Comparison of ENCODE assay signal across 1 cellular context in the genomic region with DNA sequence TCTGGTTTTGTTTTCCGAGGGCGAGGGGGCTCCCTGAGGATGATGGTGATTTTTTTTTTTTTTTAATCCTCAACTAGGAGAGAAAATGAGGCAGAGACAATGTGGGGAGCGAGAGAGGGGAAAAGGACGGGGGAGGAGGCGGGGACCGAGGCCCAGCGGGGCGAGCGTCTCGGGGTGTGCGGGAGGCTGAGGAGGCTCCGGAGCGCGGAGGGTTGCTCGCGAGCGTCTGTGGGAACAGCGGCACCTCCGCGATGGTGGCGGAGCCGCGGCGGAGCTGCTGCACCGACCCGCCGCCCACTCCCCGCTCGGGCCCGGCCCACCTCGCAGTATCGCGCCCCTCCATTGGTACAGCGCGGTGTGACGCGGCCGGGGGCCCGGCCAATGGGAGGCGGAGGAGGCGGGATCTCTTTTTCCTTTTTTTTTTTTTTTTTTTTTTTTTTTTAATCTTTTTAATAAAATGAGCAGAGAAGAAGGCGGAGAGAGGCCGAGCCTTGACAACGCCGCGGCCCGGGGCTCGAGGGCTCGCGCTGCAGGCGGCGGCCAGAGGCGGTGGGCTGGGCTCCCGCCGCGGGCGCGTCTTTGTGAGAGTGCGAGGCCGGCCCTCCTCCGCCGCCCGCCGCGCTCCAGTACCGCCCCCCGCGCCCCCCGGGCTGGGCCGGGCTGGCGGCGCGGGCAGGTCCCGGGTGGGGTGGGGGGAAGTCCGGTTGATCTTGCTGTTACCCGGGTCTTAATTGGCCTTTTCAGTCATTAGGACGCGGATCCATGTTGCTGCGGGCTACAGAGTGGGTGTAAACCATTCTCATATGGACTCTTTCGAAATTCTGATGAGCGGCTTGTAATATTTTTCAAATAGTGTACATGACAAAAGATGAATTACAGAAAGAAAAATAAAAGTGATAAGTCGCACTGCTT.
TF ChIP-seq lines count a peak whose summit lies in the region.

A gene (minus strand): TSS at position 228 of the 912 bp plus-strand sequence.

TF ChIP-seq in HepG2, 621 proteins besides CTCF, POLR2A, EP300 and RAD21 (continued from another document and continues in another):
- TF ChIP-seq, protein P1, sequence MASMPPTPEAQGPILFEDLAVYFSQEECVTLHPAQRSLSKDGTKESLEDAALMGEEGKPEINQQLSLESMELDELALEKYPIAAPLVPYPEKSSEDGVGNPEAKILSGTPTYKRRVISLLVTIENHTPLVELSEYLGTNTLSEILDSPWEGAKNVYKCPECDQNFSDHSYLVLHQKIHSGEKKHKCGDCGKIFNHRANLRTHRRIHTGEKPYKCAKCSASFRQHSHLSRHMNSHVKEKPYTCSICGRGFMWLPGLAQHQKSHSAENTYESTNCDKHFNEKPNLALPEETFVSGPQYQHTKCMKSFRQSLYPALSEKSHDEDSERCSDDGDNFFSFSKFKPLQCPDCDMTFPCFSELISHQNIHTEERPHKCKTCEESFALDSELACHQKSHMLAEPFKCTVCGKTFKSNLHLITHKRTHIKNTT (CRISPR knock-in tag; IDR thresholded peaks at IDR 0.05): no peak
- no peak for TF ChIP-seq ETV6 (CRISPR knock-in tag; conservative IDR thresholded peaks at IDR 0.05)
- peak; percentile 75; the same call in 1 of the 2 replicates for TF ChIP-seq SALL2 (CRISPR knock-in tag; IDR thresholded peaks at IDR 0.05)
- TF ChIP-seq, protein P2, sequence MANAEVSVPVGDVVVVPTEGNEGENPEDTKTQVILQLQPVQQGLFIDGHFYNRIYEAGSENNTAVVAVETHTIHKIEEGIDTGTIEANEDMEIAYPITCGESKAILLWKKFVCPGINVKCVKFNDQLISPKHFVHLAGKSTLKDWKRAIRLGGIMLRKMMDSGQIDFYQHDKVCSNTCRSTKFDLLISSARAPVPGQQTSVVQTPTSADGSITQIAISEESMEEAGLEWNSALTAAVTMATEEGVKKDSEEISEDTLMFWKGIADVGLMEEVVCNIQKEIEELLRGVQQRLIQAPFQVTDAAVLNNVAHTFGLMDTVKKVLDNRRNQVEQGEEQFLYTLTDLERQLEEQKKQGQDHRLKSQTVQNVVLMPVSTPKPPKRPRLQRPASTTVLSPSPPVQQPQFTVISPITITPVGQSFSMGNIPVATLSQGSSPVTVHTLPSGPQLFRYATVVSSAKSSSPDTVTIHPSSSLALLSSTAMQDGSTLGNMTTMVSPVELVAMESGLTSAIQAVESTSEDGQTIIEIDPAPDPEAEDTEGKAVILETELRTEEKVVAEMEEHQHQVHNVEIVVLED (CRISPR knock-in tag; IDR thresholded peaks at IDR 0.05; ENCODE audit: borderline replicate concordance): no peak
- TF ChIP-seq KLF12 (CRISPR knock-in tag; IDR thresholded peaks at IDR 0.05; ENCODE audit: borderline replicate concordance): no peak
- TF ChIP-seq ZNF12 (CRISPR knock-in tag; IDR thresholded peaks at IDR 0.05): peak; percentile 35; the same call in 1 of the 2 replicates
- no peak for TF ChIP-seq ISX (CRISPR knock-in tag; conservative IDR thresholded peaks at IDR 0.05)
- no peak for TF ChIP-seq HNF4A (CRISPR knock-in tag; IDR thresholded peaks at IDR 0.05)
- TF ChIP-seq KDM2A (CRISPR knock-in tag; IDR thresholded peaks at IDR 0.05; ENCODE audit: borderline replicate concordance, low read depth): peak; percentile 41; the same call in 1 of the 2 replicates
- no peak for TF ChIP-seq ZSCAN25 (CRISPR knock-in tag; IDR thresholded peaks at IDR 0.05)
- TF ChIP-seq TBL1XR1 (IDR thresholded peaks at IDR 0.05; ENCODE audit: borderline replicate concordance, low read length, partially characterized antibody): no peak
- no peak for TF ChIP-seq HNRNPL (IDR thresholded peaks at IDR 0.05; ENCODE audit: low read depth, low read length)
- TF ChIP-seq TCF12 (IDR thresholded peaks at IDR 0.05): no peak
- no peak for TF ChIP-seq TCF12 (CRISPR knock-in tag; IDR thresholded peaks at IDR 0.05)
- TF ChIP-seq CBX1 (IDR thresholded peaks at IDR 0.05; ENCODE audit: low read depth): peak; percentile 65
- no peak for TF ChIP-seq ZNF451 (CRISPR knock-in tag; IDR thresholded peaks at IDR 0.05)
- no peak for TF ChIP-seq BRCA1 (CRISPR knock-in tag; IDR thresholded peaks at IDR 0.05)
- TF ChIP-seq FOSL2 (CRISPR knock-in tag; IDR thresholded peaks at IDR 0.05): peak; percentile 24; the same call in 1 of the 2 replicates
- no peak for TF ChIP-seq KLF13 (CRISPR knock-in tag; IDR thresholded peaks at IDR 0.05)
- no peak for TF ChIP-seq ZNF251 (CRISPR knock-in tag; IDR thresholded peaks at IDR 0.05)
- TF ChIP-seq ZMYM4 (CRISPR knock-in tag; IDR thresholded peaks at IDR 0.05): peak; percentile 55; the same call in 1 of the 2 replicates
- TF ChIP-seq MTF2 (CRISPR knock-in tag; IDR thresholded peaks at IDR 0.05; ENCODE audit: borderline replicate concordance): no peak
- no peak for TF ChIP-seq U2AF2 (IDR thresholded peaks at IDR 0.05; ENCODE audit: low read depth, low read length)
- TF ChIP-seq FOXO1 (CRISPR knock-in tag; IDR thresholded peaks at IDR 0.05): no peak
- TF ChIP-seq ATF7-NPFF (CRISPR knock-in tag; IDR thresholded peaks at IDR 0.05; ENCODE audit: low read depth): no peak
- no peak for TF ChIP-seq ZNF253 (CRISPR knock-in tag; IDR thresholded peaks at IDR 0.05; ENCODE audit: borderline replicate concordance)
- no peak for TF ChIP-seq BORCS8-MEF2B (CRISPR knock-in tag; IDR thresholded peaks at IDR 0.05)
- TF ChIP-seq ZBTB7B (CRISPR knock-in tag; IDR thresholded peaks at IDR 0.05): no peak; the same call in 1 of the 2 replicates
- TF ChIP-seq, protein P3, sequence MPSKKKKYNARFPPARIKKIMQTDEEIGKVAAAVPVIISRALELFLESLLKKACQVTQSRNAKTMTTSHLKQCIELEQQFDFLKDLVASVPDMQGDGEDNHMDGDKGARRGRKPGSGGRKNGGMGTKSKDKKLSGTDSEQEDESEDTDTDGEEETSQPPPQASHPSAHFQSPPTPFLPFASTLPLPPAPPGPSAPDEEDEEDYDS (CRISPR knock-in tag; IDR thresholded peaks at IDR 0.05): peak; percentile 58
- TF ChIP-seq, protein P4, sequence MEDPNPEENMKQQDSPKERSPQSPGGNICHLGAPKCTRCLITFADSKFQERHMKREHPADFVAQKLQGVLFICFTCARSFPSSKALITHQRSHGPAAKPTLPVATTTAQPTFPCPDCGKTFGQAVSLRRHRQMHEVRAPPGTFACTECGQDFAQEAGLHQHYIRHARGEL (CRISPR knock-in tag; IDR thresholded peaks at IDR 0.05): no peak
- TF ChIP-seq, protein P5, sequence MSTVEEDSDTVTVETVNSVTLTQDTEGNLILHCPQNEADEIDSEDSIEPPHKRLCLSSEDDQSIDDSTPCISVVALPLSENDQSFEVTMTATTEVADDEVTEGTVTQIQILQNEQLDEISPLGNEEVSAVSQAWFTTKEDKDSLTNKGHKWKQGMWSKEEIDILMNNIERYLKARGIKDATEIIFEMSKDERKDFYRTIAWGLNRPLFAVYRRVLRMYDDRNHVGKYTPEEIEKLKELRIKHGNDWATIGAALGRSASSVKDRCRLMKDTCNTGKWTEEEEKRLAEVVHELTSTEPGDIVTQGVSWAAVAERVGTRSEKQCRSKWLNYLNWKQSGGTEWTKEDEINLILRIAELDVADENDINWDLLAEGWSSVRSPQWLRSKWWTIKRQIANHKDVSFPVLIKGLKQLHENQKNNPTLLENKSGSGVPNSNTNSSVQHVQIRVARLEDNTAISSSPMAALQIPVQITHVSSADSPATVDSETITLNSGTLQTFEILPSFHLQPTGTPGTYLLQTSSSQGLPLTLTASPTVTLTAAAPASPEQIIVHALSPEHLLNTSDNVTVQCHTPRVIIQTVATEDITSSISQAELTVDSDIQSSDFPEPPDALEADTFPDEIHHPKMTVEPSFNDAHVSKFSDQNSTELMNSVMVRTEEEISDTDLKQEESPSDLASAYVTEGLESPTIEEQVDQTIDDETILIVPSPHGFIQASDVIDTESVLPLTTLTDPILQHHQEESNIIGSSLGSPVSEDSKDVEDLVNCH (CRISPR knock-in tag; IDR thresholded peaks at IDR 0.05): no peak
- TF ChIP-seq POLR2AphosphoS2 (IDR thresholded peaks at IDR 0.05; ENCODE audit: low read depth, low read length): no peak
- no peak for TF ChIP-seq ZNF292 (CRISPR knock-in tag; IDR thresholded peaks at IDR 0.05; ENCODE audit: borderline replicate concordance, low read depth)
- peak; percentile 94 for TF ChIP-seq HNRNPK (IDR thresholded peaks at IDR 0.05; ENCODE audit: low read depth, low read length, poor library complexity, severe bottlenecking)
- TF ChIP-seq, protein P6, sequence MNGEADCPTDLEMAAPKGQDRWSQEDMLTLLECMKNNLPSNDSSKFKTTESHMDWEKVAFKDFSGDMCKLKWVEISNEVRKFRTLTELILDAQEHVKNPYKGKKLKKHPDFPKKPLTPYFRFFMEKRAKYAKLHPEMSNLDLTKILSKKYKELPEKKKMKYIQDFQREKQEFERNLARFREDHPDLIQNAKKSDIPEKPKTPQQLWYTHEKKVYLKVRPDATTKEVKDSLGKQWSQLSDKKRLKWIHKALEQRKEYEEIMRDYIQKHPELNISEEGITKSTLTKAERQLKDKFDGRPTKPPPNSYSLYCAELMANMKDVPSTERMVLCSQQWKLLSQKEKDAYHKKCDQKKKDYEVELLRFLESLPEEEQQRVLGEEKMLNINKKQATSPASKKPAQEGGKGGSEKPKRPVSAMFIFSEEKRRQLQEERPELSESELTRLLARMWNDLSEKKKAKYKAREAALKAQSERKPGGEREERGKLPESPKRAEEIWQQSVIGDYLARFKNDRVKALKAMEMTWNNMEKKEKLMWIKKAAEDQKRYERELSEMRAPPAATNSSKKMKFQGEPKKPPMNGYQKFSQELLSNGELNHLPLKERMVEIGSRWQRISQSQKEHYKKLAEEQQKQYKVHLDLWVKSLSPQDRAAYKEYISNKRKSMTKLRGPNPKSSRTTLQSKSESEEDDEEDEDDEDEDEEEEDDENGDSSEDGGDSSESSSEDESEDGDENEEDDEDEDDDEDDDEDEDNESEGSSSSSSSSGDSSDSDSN (CRISPR knock-in tag; IDR thresholded peaks at IDR 0.05): peak; percentile 78
- no peak for TF ChIP-seq ZNF782 (CRISPR knock-in tag; IDR thresholded peaks at IDR 0.05; ENCODE audit: borderline replicate concordance)
- TF ChIP-seq, protein P7, sequence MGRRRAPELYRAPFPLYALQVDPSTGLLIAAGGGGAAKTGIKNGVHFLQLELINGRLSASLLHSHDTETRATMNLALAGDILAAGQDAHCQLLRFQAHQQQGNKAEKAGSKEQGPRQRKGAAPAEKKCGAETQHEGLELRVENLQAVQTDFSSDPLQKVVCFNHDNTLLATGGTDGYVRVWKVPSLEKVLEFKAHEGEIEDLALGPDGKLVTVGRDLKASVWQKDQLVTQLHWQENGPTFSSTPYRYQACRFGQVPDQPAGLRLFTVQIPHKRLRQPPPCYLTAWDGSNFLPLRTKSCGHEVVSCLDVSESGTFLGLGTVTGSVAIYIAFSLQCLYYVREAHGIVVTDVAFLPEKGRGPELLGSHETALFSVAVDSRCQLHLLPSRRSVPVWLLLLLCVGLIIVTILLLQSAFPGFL (CRISPR knock-in tag; IDR thresholded peaks at IDR 0.05): no peak
- peak; percentile 7; the same call in 1 of the 2 replicates for TF ChIP-seq FOXA3 (CRISPR knock-in tag; IDR thresholded peaks at IDR 0.05)
- TF ChIP-seq CREB1 (IDR thresholded peaks at IDR 0.05): peak; percentile 88
- peak; percentile 84 for TF ChIP-seq CREB1 (CRISPR knock-in tag; IDR thresholded peaks at IDR 0.05)
- no peak; the same call in 1 of the 2 replicates for TF ChIP-seq ZNF776 (CRISPR knock-in tag; IDR thresholded peaks at IDR 0.05)
- no peak for TF ChIP-seq ZNF446 (CRISPR knock-in tag; IDR thresholded peaks at IDR 0.05)
- peak; percentile 29; the same call in 1 of the 2 replicates for TF ChIP-seq ZNF816 (CRISPR knock-in tag; IDR thresholded peaks at IDR 0.05; ENCODE audit: borderline replicate concordance)
- no peak for TF ChIP-seq SMAD3 (CRISPR knock-in tag; IDR thresholded peaks at IDR 0.05)
- TF ChIP-seq FOXA1 (IDR thresholded peaks at IDR 0.05): no peak
- no peak for TF ChIP-seq FOXA1 (CRISPR knock-in tag; IDR thresholded peaks at IDR 0.05)
- TF ChIP-seq CCDC6 (CRISPR knock-in tag; IDR thresholded peaks at IDR 0.05): 0 out of 2 replicates have a peak, but pooled peaks have one; percentile 84
- TF ChIP-seq, protein P8, sequence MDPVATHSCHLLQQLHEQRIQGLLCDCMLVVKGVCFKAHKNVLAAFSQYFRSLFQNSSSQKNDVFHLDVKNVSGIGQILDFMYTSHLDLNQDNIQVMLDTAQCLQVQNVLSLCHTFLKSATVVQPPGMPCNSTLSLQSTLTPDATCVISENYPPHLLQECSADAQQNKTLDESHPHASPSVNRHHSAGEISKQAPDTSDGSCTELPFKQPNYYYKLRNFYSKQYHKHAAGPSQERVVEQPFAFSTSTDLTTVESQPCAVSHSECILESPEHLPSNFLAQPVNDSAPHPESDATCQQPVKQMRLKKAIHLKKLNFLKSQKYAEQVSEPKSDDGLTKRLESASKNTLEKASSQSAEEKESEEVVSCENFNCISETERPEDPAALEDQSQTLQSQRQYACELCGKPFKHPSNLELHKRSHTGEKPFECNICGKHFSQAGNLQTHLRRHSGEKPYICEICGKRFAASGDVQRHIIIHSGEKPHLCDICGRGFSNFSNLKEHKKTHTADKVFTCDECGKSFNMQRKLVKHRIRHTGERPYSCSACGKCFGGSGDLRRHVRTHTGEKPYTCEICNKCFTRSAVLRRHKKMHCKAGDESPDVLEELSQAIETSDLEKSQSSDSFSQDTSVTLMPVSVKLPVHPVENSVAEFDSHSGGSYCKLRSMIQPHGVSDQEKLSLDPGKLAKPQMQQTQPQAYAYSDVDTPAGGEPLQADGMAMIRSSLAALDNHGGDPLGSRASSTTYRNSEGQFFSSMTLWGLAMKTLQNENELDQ (CRISPR knock-in tag; IDR thresholded peaks at IDR 0.05; ENCODE audit: borderline replicate concordance): no peak
- TF ChIP-seq, protein P9, sequence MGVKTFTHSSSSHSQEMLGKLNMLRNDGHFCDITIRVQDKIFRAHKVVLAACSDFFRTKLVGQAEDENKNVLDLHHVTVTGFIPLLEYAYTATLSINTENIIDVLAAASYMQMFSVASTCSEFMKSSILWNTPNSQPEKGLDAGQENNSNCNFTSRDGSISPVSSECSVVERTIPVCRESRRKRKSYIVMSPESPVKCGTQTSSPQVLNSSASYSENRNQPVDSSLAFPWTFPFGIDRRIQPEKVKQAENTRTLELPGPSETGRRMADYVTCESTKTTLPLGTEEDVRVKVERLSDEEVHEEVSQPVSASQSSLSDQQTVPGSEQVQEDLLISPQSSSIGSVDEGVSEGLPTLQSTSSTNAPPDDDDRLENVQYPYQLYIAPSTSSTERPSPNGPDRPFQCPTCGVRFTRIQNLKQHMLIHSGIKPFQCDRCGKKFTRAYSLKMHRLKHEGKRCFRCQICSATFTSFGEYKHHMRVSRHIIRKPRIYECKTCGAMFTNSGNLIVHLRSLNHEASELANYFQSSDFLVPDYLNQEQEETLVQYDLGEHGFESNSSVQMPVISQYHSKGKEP (CRISPR knock-in tag; IDR thresholded peaks at IDR 0.05): no peak
- TF ChIP-seq, protein P10, sequence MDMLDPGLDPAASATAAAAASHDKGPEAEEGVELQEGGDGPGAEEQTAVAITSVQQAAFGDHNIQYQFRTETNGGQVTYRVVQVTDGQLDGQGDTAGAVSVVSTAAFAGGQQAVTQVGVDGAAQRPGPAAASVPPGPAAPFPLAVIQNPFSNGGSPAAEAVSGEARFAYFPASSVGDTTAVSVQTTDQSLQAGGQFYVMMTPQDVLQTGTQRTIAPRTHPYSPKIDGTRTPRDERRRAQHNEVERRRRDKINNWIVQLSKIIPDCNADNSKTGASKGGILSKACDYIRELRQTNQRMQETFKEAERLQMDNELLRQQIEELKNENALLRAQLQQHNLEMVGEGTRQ (IDR thresholded peaks at IDR 0.05; ENCODE audit: low read depth, low read length): no peak
- TF ChIP-seq, protein P10 (CRISPR knock-in tag; IDR thresholded peaks at IDR 0.05; ENCODE audit: borderline replicate concordance): no peak
